In the genomic region with DNA sequence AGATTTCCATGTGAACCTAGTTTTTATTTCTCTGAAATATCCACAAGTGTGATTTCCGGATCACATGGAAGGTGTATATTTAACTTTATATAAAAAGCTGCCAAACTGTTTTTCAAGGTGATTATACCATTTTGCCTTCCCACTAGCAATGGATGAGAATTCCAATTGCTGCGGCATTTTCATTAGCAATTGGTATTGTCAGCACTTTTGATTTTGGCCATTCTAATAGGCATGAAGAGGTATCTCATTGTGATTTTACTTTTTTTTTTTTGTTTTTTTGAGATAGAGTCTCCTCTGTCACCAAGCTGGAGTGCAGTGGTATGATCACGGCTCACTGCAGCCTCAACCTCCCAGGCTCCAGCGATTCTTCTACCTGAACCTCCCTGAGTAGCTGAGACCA, we compare ENCODE assay signal across 2 cellular contexts.
TF ChIP-seq lines count a peak whose summit lies in the region.

No MANE protein-coding gene starts in this region.

TF ChIP-seq in HepG2, 621 proteins besides CTCF, POLR2A, EP300 and RAD21:
- peak; percentile 23 to 72; a peak in 2 of 4 replicates for TF ChIP-seq MAFK (conservative IDR thresholded peaks at IDR 0.05 in 1 of 2, IDR thresholded peaks at IDR 0.05 in 1 of 2; ENCODE audit: low read length in 2 of 2)
- peak; percentile 50 for TF ChIP-seq MAFF (IDR thresholded peaks at IDR 0.05; ENCODE audit: low read depth, low read length)
- TF ChIP-seq ZNF451 (CRISPR knock-in tag; IDR thresholded peaks at IDR 0.05) = no peak
TF ChIP-seq in HepG2: peak in this region for 2.

TF ChIP-seq in IMR-90, 13 proteins besides CTCF, POLR2A, EP300 and RAD21:
- TF ChIP-seq RCOR1 (IDR thresholded peaks at IDR 0.05; ENCODE audit: insufficient replicate concordance, low read length) (no peak), MAFK (IDR thresholded peaks at IDR 0.05; ENCODE audit: low read depth, low read length) (peak; percentile 49), MAZ (IDR thresholded peaks at IDR 0.05; ENCODE audit: borderline replicate concordance, low read depth, low read length) (no peak)
